Comparison of ENCODE assay signal across 19 cellular contexts in the genomic region with DNA sequence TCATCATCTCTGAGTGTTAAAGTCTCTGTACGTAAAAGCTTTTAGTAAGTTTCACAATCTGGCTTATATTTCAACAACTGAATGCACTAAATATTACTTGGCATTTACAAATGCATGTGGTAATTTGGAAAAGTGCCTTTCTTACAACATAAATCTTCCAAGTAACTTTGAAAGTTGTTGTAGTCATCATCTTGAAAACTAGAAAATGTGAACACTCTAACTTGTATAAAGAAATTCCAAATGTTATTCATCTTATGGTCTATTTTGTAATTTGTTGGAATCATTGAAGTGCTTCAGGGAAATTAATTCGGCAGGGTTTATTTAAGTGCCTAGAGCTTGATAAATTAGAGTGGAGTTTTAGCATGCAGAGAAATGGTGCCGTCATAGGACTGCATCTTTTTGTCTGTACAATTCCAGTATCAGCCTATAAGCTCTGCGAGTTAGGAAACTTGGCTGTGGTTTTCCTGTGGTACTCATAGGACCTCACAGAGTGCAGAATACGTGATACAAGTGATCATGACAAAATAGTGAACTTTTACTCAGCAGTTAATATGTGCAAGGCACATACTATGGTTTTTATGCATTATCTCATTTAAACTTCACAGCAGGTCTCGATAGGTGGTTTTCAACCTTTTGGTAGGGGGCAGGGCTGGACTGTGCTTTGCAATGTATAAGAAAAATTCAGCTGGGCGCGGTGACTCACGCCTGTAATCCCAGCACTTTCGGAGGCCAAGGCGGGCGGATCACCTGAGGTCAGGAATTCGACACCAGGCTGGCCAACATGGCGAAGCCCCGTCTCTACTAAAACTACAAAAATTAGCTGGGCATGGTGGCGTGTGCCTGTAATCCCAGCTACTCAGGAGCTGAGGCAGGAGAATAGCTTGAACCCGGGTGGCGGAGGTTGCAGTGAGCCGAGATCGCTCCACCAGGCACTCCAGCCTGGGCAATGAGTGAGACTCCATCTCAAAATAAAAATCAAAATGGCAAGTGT.
A peak's percentile ranks its signal among the peaks of the same experiment; 100 is the strongest.
DNase-seq lines count a peak whose midpoint lies in the region; ATAC-seq and TF ChIP-seq lines count a peak whose summit lies in the region.
"Had no signal": no experiment of that assay in that cellular context is flagged by ENCODE, and none has a peak within 500 bp of the region (broad histone marks: within the 10 kb centered on the region; RNA-seq: fewer than 3 reads in every experiment).

No MANE protein-coding gene starts in this region.

- in situ Hi-C loops in astrocyte of the spinal cord (cut with HindIII; ENCODE audit: low sequenced_read_pairs): no loop called here

- CTCF ChIA-PET in RWPE1 (lab: Yijun Ruan, JAX): interaction anchor here (0.7 kb wide), 1 partner anchor 990 kb away, joined by 4 read pairs; no protein-coding TSS in a partner anchor

- no peaks in the 10 kb centered on the region for H3K9me3 ChIP-seq in left lung
- H3K9me3 ChIP-seq: colonic mucosa, esophagus squamous epithelium, upper lobe of left lung had no signal

- H3K4me1 ChIP-seq in left lung: no peaks in the 10 kb centered on the region
- H3K4me1 ChIP-seq: colonic mucosa had no signal

- POLR2A ChIA-PET in RWPE1 (lab: Yijun Ruan, JAX; ENCODE audit: low non-redundant PET): no interaction called here

- no peak overlapping the region for H3K27ac ChIP-seq in left lung
- H3K27ac ChIP-seq in RWPE1: no peak overlapping the region; the same call in 1 of the 2 replicates
- H3K27ac ChIP-seq: colonic mucosa, esophagus squamous epithelium, upper lobe of left lung, VCaP had no signal

- ATAC-seq in left lung (peak; percentile 17), HG02759 (IDR thresholded peaks at IDR 0.05; ENCODE audit: unreplicated experiment) (no peak), HG02884 (IDR thresholded peaks at IDR 0.05; ENCODE audit: unreplicated experiment) (no peak), GM18520 (IDR thresholded peaks at IDR 0.05; ENCODE audit: unreplicated experiment) (no peak)
- ATAC-seq: activated CD8-positive, alpha-beta memory T cell treated with anti-CD3 and anti-CD28 coated beads, Interleukin-2, amount 10 ng/mL, durations not matched to agents 7 days and 5 days had no signal

- H3K27me3 ChIP-seq in left lung: no peaks in the 10 kb centered on the region
- H3K27me3 ChIP-seq: colonic mucosa, esophagus squamous epithelium, upper lobe of left lung had no signal

- TF ChIP-seq CTCF in AG10803 (conservative IDR thresholded peaks at IDR 0.05; ENCODE audit: low read length): no peak
- no peak for TF ChIP-seq CTCF in astrocyte of the spinal cord (IDR thresholded peaks at IDR 0.05; ENCODE audit: low read depth, low read length)
- TF ChIP-seq CTCF in left lung (IDR thresholded peaks at IDR 0.05): no peak
- TF ChIP-seq CTCF in RWPE1 (conservative IDR thresholded peaks at IDR 0.05; ENCODE audit: low read depth): no peak

- H3K36me3 ChIP-seq in left lung: no peaks in the 10 kb centered on the region
- H3K36me3 ChIP-seq: colonic mucosa, esophagus squamous epithelium, upper lobe of left lung had no signal

- DNase-seq in AG10803 (ENCODE audit: low read depth) (peak; percentile 95), KG1 (lab: John Stamatoyannopoulos, UW) (peak; percentile 3), astrocyte of the spinal cord (ENCODE audit: low read depth, low spot score) (peak; percentile 62), left lung (no peak), RWPE1 (ENCODE audit: low spot score) (no peak)
- DNase-seq: activated CD8-positive, alpha-beta memory T cell treated with anti-CD3 and anti-CD28 coated beads, Interleukin-2, amount 10 ng/mL, durations not matched to agents 7 days and 5 days; activated naive CD8-positive, alpha-beta T cell treated with anti-CD3 and anti-CD28 coated beads, Interleukin-2, amount 10 ng/mL, durations not matched to agents 7 days and 5 days; colonic mucosa; DMS53; esophagus squamous epithelium; NCI-H1930; NCI-H82; SIG-M5; stimulated activated CD4-positive, alpha-beta T cell treated with anti-CD3 and anti-CD28 coated beads, Interleukin-2, amount 100 ng/mL, for 24 hours had no signal

- intact Hi-C loops in left lung (cut with DNase I): no loop called here

- peak overlapping the region; percentile 11; the same call in 1 of the 2 replicates for H3K4me3 ChIP-seq in AG10803 (ENCODE audit: low read length)
- no peak overlapping the region for H3K4me3 ChIP-seq in astrocyte of the spinal cord (ENCODE audit: low read depth, low read length)
- no peak overlapping the region for H3K4me3 ChIP-seq in left lung
- H3K4me3 ChIP-seq: colonic mucosa, esophagus squamous epithelium, upper lobe of left lung had no signal

Comparison
In these comparisons a context has a peak if more than half of its experiments do, and no peak if none do; other contexts are left out.
1. DNase-seq: peak in AG10803 (single experiment), KG1 (single experiment) and astrocyte of the spinal cord (single experiment); none in left lung (0 of 2) and RWPE1 (single experiment).